26 cellular contexts compared by ENCODE assay signal in genomic region chr13:30972888-30973377, GRCh38. TPM values are rescaled to one million over a fixed set of nuclear protein-coding genes. Genes with fewer than 3 reads are reported as not detected.
DNase-seq lines count a peak whose midpoint lies in the region; ATAC-seq and TF ChIP-seq lines count a peak whose summit lies in the region.
"Had no signal": no experiment of that assay in that cellular context is flagged by ENCODE, and none has a peak within 500 bp of the region (broad histone marks: within the 10 kb centered on the region; RNA-seq: fewer than 3 reads in every experiment).

No MANE protein-coding gene starts in this region.

- no peak overlapping the region for H3K9ac ChIP-seq in mesenchymal stem cell (ENCODE audit: low read length)

- H3K9me3 ChIP-seq in mesenchymal stem cell (ENCODE audit: control insufficient read depth, low read length), result no peaks in the 10 kb centered on the region
- H3K9me3 ChIP-seq: body of pancreas, SJSA1, uterus had no signal

- no peaks in the 10 kb centered on the region for H3K79me1 ChIP-seq in mesenchymal stem cell (replicated peaks; ENCODE audit: low read length, poor library complexity, severe bottlenecking)

- H3K36me3 Mint-ChIP-seq in chondrocyte (ENCODE audit: low read depth), result no peaks in the 10 kb centered on the region
- no peaks in the 10 kb centered on the region for H3K36me3 Mint-ChIP-seq in activated CD4-positive, alpha-beta T cell treated with anti-CD3 and anti-CD28 coated beads, Interleukin-2, amount 10 ng/mL, durations not matched to agents 24 days and 14 days (ENCODE audit: low read depth)
- H3K36me3 Mint-ChIP-seq: activated naive CD4-positive, alpha-beta T cell treated with anti-CD3 and anti-CD28 coated beads, Interleukin-2, amount 10 ng/mL, durations not matched to agents 7 days and 5 days had no signal

- H2AK5ac ChIP-seq in mesenchymal stem cell (ENCODE audit: low read length, severe bottlenecking), result no peak overlapping the region

- H3K4me1 ChIP-seq in mesenchymal stem cell (ENCODE audit: control insufficient read depth, insufficient read depth, low read depth, low read length), result no peaks in the 10 kb centered on the region
- H3K4me1 ChIP-seq: body of pancreas had no signal

- H2BK15ac ChIP-seq in mesenchymal stem cell (ENCODE audit: low read depth, poor library complexity, severe bottlenecking), result no peak overlapping the region

- H3K4me2 ChIP-seq in mesenchymal stem cell (ENCODE audit: low read length, poor library complexity, severe bottlenecking), result no peak overlapping the region

- peaks cover 40% of the 10 kb centered on the region for H3K4me1 Mint-ChIP-seq in chondrocyte (ENCODE audit: low read depth)
- H3K4me1 Mint-ChIP-seq in activated CD4-positive, alpha-beta T cell treated with anti-CD3 and anti-CD28 coated beads, Interleukin-2, amount 10 ng/mL, durations not matched to agents 24 days and 14 days, result no peaks in the 10 kb centered on the region
- H3K4me1 Mint-ChIP-seq: activated naive CD4-positive, alpha-beta T cell treated with anti-CD3 and anti-CD28 coated beads, Interleukin-2, amount 10 ng/mL, durations not matched to agents 7 days and 5 days; WTC11 had no signal

- no peak overlapping the region for H4K91ac ChIP-seq in mesenchymal stem cell (ENCODE audit: low read length)

- no peaks in the 10 kb centered on the region for H3K36me3 ChIP-seq in mesenchymal stem cell (ENCODE audit: control insufficient read depth in 1 of 2, insufficient read depth in 2 of 2, low read depth in 1 of 2, low read length in 2 of 2)
- H3K36me3 ChIP-seq: SJSA1, uterus had no signal

- no peaks in the 10 kb centered on the region for H3K9me3 Mint-ChIP-seq in chondrocyte (ENCODE audit: low read depth)
- H3K9me3 Mint-ChIP-seq in activated CD4-positive, alpha-beta T cell treated with anti-CD3 and anti-CD28 coated beads, Interleukin-2, amount 10 ng/mL, durations not matched to agents 24 days and 14 days, result no peaks in the 10 kb centered on the region
- H3K9me3 Mint-ChIP-seq: activated CD8-positive, alpha-beta T cell treated with anti-CD3 and anti-CD28 coated beads for 36 hours; activated naive CD4-positive, alpha-beta T cell treated with anti-CD3 and anti-CD28 coated beads, Interleukin-2, amount 10 ng/mL, durations not matched to agents 7 days and 5 days; activated T-cell treated with anti-CD3 and anti-CD28 coated beads, Interleukin-2, amount 50 U/mL, for 24 hours; nephron; T-helper 2 cell treated with Interferon-gamma antibody and Interleukin-4, amounts not matched to agents 5 μg/mL and 100 μg/mL, for 36 hours had no signal

- H3K23ac ChIP-seq in mesenchymal stem cell (ENCODE audit: low read length in 2 of 2), result no peak overlapping the region

- no peak overlapping the region for H3K4me3 ChIP-seq in AG10803 (ENCODE audit: low read length)
- no peak overlapping the region for H3K4me3 ChIP-seq in mesenchymal stem cell (ENCODE audit: insufficient read depth in 1 of 2, low read depth in 1 of 2, low read length in 2 of 2)
- H3K4me3 ChIP-seq: body of pancreas, SJSA1, skin epidermis, uterus had no signal

- H2AFZ ChIP-seq in mesenchymal stem cell (ENCODE audit: low read depth, low read length), result no peak overlapping the region

- peak; percentile 94 for DNase-seq in AG10803 (ENCODE audit: low read depth)
- peak; percentile 39 for DNase-seq in H4 (ENCODE audit: low spot score)
- DNase-seq in chondrocyte (ENCODE audit: low spot score), result no peak
- DNase-seq in mesenchymal stem cell, result peak; percentile 68
- DNase-seq in NCI-H2107 (lab: John Stamatoyannopoulos, UW), result no peak
- no peak for DNase-seq in activated CD4-positive, alpha-beta T cell treated with anti-CD3 and anti-CD28 coated beads, Interleukin-2, amount 10 ng/mL, durations not matched to agents 24 days and 14 days
- DNase-seq: activated CD8-positive, alpha-beta T cell treated with anti-CD3 and anti-CD28 coated beads for 36 hours; activated naive CD4-positive, alpha-beta T cell treated with anti-CD3 and anti-CD28 coated beads, Interleukin-2, amount 10 ng/mL, durations not matched to agents 7 days and 5 days; activated T-cell treated with anti-CD3 and anti-CD28 coated beads, Interleukin-2, amount 50 U/mL, for 24 hours; body of pancreas; foreskin fibroblast; GOT3; kidney glomerular epithelial cell; NCI-H1417; NCI-H2171; stimulated activated CD4-positive, alpha-beta T cell treated with anti-CD3 and anti-CD28 coated beads, Interleukin-4, amount 100 ng/mL, for 24 hours; uterus had no signal

- H3K4ac ChIP-seq in mesenchymal stem cell (ENCODE audit: low read depth in 1 of 2, low read length in 2 of 2), result no peak overlapping the region

- ATAC-seq in HG02588 (IDR thresholded peaks at IDR 0.05; ENCODE audit: unreplicated experiment) (no peak), HG02642 (IDR thresholded peaks at IDR 0.05; ENCODE audit: poor library complexity, unreplicated experiment) (no peak)
- ATAC-seq: activated CD8-positive, alpha-beta T cell treated with anti-CD3 and anti-CD28 coated beads for 36 hours; body of pancreas; Panc1; WTC11 had no signal

- no peak overlapping the region for H3K27ac ChIP-seq in mesenchymal stem cell (ENCODE audit: low read length, poor library complexity, severe bottlenecking)
- H3K27ac ChIP-seq: body of pancreas, SJSA1, skin epidermis, uterus had no signal

- TF ChIP-seq CTCF in AG10803 (conservative IDR thresholded peaks at IDR 0.05; ENCODE audit: low read length), result no peak
- no peak for TF ChIP-seq CTCF in chondrocyte (IDR thresholded peaks at IDR 0.05)

- H3K27me3 ChIP-seq in mesenchymal stem cell (ENCODE audit: control insufficient read depth in 1 of 2, insufficient read depth in 1 of 2, low read length in 2 of 2), result no peaks in the 10 kb centered on the region
- H3K27me3 ChIP-seq: body of pancreas, SJSA1, uterus had no signal

- H3K27me3 Mint-ChIP-seq in chondrocyte (ENCODE audit: low read depth), result no peaks in the 10 kb centered on the region
- peaks cover 52% of the 10 kb centered on the region for H3K27me3 Mint-ChIP-seq in activated CD4-positive, alpha-beta T cell treated with anti-CD3 and anti-CD28 coated beads, Interleukin-2, amount 10 ng/mL, durations not matched to agents 24 days and 14 days

- no peak overlapping the region for H3K14ac ChIP-seq in mesenchymal stem cell (ENCODE audit: low read length in 2 of 2)

- no peak overlapping the region for H4K8ac ChIP-seq in mesenchymal stem cell (ENCODE audit: low read length)

- H2BK120ac ChIP-seq in mesenchymal stem cell (ENCODE audit: low read depth, low read length), result no peak overlapping the region

- no peak overlapping the region for H2BK5ac ChIP-seq in mesenchymal stem cell (ENCODE audit: low read depth, low read length, poor library complexity, severe bottlenecking)

- intact Hi-C loops in activated CD4-positive, alpha-beta T cell treated with anti-CD3 and anti-CD28 coated beads, Interleukin-2, amount 10 ng/mL, durations not matched to agents 24 days and 14 days (cut with micrococcal nuclease), result no loop called here

- no peak overlapping the region for H3K18ac ChIP-seq in mesenchymal stem cell (ENCODE audit: low read depth in 1 of 2, low read length in 2 of 2)

- no peak overlapping the region for H2BK12ac ChIP-seq in mesenchymal stem cell (ENCODE audit: low read length in 2 of 2)

- no CpG with 5 or more reads among the region's 1 CpG for WGBS in mesenchymal stem cell

- H3K27ac Mint-ChIP-seq in chondrocyte (ENCODE audit: unreplicated experiment), result peak overlapping the region; percentile 19
- no peak overlapping the region for H3K27ac Mint-ChIP-seq in activated CD4-positive, alpha-beta T cell treated with anti-CD3 and anti-CD28 coated beads, Interleukin-2, amount 10 ng/mL, durations not matched to agents 24 days and 14 days
- H3K27ac Mint-ChIP-seq: activated CD8-positive, alpha-beta T cell treated with anti-CD3 and anti-CD28 coated beads for 36 hours; activated naive CD4-positive, alpha-beta T cell treated with anti-CD3 and anti-CD28 coated beads, Interleukin-2, amount 10 ng/mL, durations not matched to agents 7 days and 5 days; activated T-cell treated with anti-CD3 and anti-CD28 coated beads, Interleukin-2, amount 50 U/mL, for 24 hours; nephron; progenitor cell of endocrine pancreas; T-helper 2 cell treated with Interferon-gamma antibody and Interleukin-4, amounts not matched to agents 5 μg/mL and 100 μg/mL, for 36 hours; WTC11 had no signal

- H3K4me3 Mint-ChIP-seq in chondrocyte (ENCODE audit: unreplicated experiment), result no peak overlapping the region
- no peak overlapping the region for H3K4me3 Mint-ChIP-seq in activated CD4-positive, alpha-beta T cell treated with anti-CD3 and anti-CD28 coated beads, Interleukin-2, amount 10 ng/mL, durations not matched to agents 24 days and 14 days
- H3K4me3 Mint-ChIP-seq: activated CD8-positive, alpha-beta T cell treated with anti-CD3 and anti-CD28 coated beads for 36 hours; activated naive CD4-positive, alpha-beta T cell treated with anti-CD3 and anti-CD28 coated beads, Interleukin-2, amount 10 ng/mL, durations not matched to agents 7 days and 5 days; activated T-cell treated with anti-CD3 and anti-CD28 coated beads, Interleukin-2, amount 50 U/mL, for 24 hours; nephron; T-helper 2 cell treated with Interferon-gamma antibody and Interleukin-4, amounts not matched to agents 5 μg/mL and 100 μg/mL, for 36 hours; WTC11 had no signal

RNA-seq across cellular contexts. Expression of gene TEX26, which starts 40.5 kb away (rescaled TPM):
- not detected in 2 replicates for total RNA-seq in H4 (2014; rRNA removed; shearing (Covaris generic))
- not detected in 3 replicates for total RNA-seq in chondrocyte
- polyA plus RNA-seq in mesenchymal stem cell (2013, experiment 1 of 2), result 0.11 TPM
- polyA plus RNA-seq in mesenchymal stem cell (2013, experiment 2 of 2), result 0.16 TPM
- not detected in 2 replicates for total RNA-seq in activated CD4-positive, alpha-beta T cell treated with anti-CD3 and anti-CD28 coated beads, Interleukin-2, amount 10 ng/mL, durations not matched to agents 24 days and 14 days
- total RNA-seq: activated CD8-positive, alpha-beta T cell treated with anti-CD3 and anti-CD28 coated beads for 36 hours; body of pancreas; progenitor cell of endocrine pancreas; SJSA1; WTC11 had no signal

Comparison
In these comparisons a context has a peak if more than half of its experiments do, and no peak if none do; other contexts are left out.
1. DNase-seq: peak in AG10803 (single experiment), H4 (single experiment) and mesenchymal stem cell (single experiment); none in chondrocyte (single experiment), NCI-H2107 (single experiment) and activated CD4-positive, alpha-beta T cell treated with anti-CD3 and anti-CD28 coated beads, Interleukin-2, amount 10 ng/mL, durations not matched to agents 24 days and 14 days (single experiment).